29 cellular contexts compared by ENCODE assay signal in genomic region chr11:114896594-114896993, GRCh38.
"Had no signal": no experiment of that assay in that cellular context is flagged by ENCODE, and none has a peak within 500 bp of the region (broad histone marks: within the 10 kb centered on the region; RNA-seq: fewer than 3 reads in every experiment).

No MANE protein-coding gene starts in this region.

- H3K36me3 ChIP-seq: neural progenitor cell, ovary, spleen, suprapubic skin, tibial artery, upper lobe of left lung, vagina had no signal

- H2AFZ ChIP-seq: neural progenitor cell, parathyroid adenoma had no signal

- H3K4me2 ChIP-seq: neural progenitor cell, smooth muscle cell had no signal

- H3K27me3 ChIP-seq: ovary, suprapubic skin, testis, tibial artery, upper lobe of left lung, vagina had no signal

- ATAC-seq: natural killer cell; psoas muscle; right cardiac atrium; sciatic nerve; stimulated activated memory B cell treated with anti-CD40 and anti-IgM and Interleukin-4, amounts not matched to agents 10 μg/mL and 1 μg/mL and 100 μg/mL, for 72 hours; stimulated activated naive CD8-positive, alpha-beta T cell treated with anti-CD3 and anti-CD28 coated beads, Interleukin-15, amount 100 ng/mL, for 72 hours; stimulated activated naive CD8-positive, alpha-beta T cell treated with anti-CD3 and anti-CD28 coated beads, Interleukin-15, Interleukin-2, amounts not matched to agents 100 U/mL and 50 U/mL, for 24 hours had no signal

- H3K79me2 ChIP-seq: parathyroid adenoma had no signal

- FAIRE-seq: urothelium cell line had no signal

- H3K27ac ChIP-seq: neural progenitor cell, ovary, parathyroid adenoma, psoas muscle, skin epidermis, spleen, suprapubic skin, testis, tibial artery, upper lobe of left lung, vagina had no signal

- DNase-seq: natural killer cell; occipital lobe; ovary; posterior cingulate gyrus; psoas muscle; right cardiac atrium; spleen; stimulated activated CD4-positive, alpha-beta T cell treated with anti-CD3 and anti-CD28 coated beads, Interleukin-12 subunit alpha, Interleukin-12 subunit beta, amount 100 ng/mL, for 4 hours; stimulated activated CD4-positive, alpha-beta T cell treated with anti-CD3 and anti-CD28 coated beads, Interleukin-1b, Interleukin-23, amount 100 ng/mL, for 48 hours; stimulated activated CD4-positive, alpha-beta T cell treated with anti-CD3 and anti-CD28 coated beads, Interleukin-4, amount 100 ng/mL, for 1 hour; stimulated activated CD4-positive, alpha-beta T cell treated with anti-CD3 and anti-CD28 coated beads, Interleukin-4, amount 100 ng/mL, for 4 hours; stimulated activated CD8-positive, alpha-beta memory T cell treated with anti-CD3 and anti-CD28 coated beads, Interleukin-4, amount 100 ng/mL, for 48 hours; stimulated activated naive CD4-positive, alpha-beta T cell; stimulated activated naive CD8-positive, alpha-beta T cell treated with anti-CD3 and anti-CD28 coated beads, Interleukin-15, amount 100 ng/mL, for 72 hours; stimulated activated naive CD8-positive, alpha-beta T cell treated with anti-CD3 and anti-CD28 coated beads, Interleukin-15, Interleukin-2, amounts not matched to agents 100 U/mL and 50 U/mL, for 24 hours; substantia nigra; testis; tibial artery; trophoblast cell; upper lobe of left lung had no signal

- H3K9ac ChIP-seq: neural progenitor cell, parathyroid adenoma had no signal

- H3K4me3 ChIP-seq: neural progenitor cell, ovary, psoas muscle, skin epidermis, smooth muscle cell, spleen, suprapubic skin, testis, tibial artery, upper lobe of left lung, vagina had no signal

- H3K9me3 ChIP-seq: ovary, psoas muscle, testis, vagina had no signal

- H3K4me1 ChIP-seq: parathyroid adenoma, psoas muscle, spleen, suprapubic skin, testis, tibial artery, upper lobe of left lung, vagina had no signal
